18 cellular contexts compared by ENCODE assay signal in the genomic region with DNA sequence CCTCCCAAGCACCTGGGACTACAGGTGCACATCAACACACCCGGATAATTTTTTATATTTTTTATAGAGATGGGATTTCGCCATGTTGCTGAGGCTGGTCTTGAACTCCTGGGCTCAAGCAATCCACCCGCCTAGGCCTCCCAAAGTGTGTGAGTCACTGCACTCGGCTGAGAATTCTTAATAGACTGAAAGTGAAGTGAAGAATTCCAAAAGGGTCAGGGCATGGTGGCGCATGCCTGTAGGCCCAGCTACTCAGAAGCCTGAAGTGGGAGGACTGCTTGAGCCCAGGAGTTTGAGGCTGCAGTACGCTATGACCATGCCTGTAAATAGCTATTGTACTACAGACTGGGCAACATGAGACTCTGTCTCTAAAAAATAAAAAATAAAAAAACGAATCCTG. TPM values are rescaled to one million over a fixed set of nuclear protein-coding genes. Genes with fewer than 3 reads are reported as not detected.
A peak's percentile ranks its signal among the peaks of the same experiment; 100 is the strongest.
DNase-seq lines count a peak whose midpoint lies in the region; ATAC-seq and TF ChIP-seq lines count a peak whose summit lies in the region.
"Had no signal": no experiment of that assay in that cellular context is flagged by ENCODE, and none has a peak within 500 bp of the region (broad histone marks: within the 10 kb centered on the region; RNA-seq: fewer than 3 reads in every experiment).

No MANE protein-coding gene starts in this region.

- H3K4me2 ChIP-seq in trophoblast cell (ENCODE audit: low read length), result no peak overlapping the region

- no CpG with 5 or more reads among the region's 7 CpGs for WGBS in trophoblast cell (ENCODE audit: extremely low coverage, insufficient coverage, insufficient read length)

- no peak overlapping the region for H2BK120ac ChIP-seq in trophoblast cell (ENCODE audit: insufficient read depth, low read length, poor library complexity)

- H3K9me3 ChIP-seq in trophoblast cell (ENCODE audit: insufficient read depth, low read depth, low read length) (peaks cover 2% of the 10 kb centered on the region), upper lobe of right lung (no peaks in the 10 kb centered on the region), gastrocnemius medialis (no peaks in the 10 kb centered on the region)
- H3K9me3 ChIP-seq: SJSA1 had no signal

- H3K4me3 ChIP-seq in trophoblast cell (ENCODE audit: low read depth, low read length) (no peak overlapping the region), upper lobe of right lung (no peak overlapping the region), gastrocnemius medialis (no peak overlapping the region)
- H3K4me3 ChIP-seq: SJSA1 had no signal

- peak; percentile 18 for ATAC-seq in foreskin keratinocyte
- ATAC-seq in upper lobe of right lung, result peak; percentile 43
- ATAC-seq in gastrocnemius medialis, result no peak
- ATAC-seq: Right ventricle myocardium inferior had no signal

- intact Hi-C loops in upper lobe of right lung (cut with DNase I), result no loop called here
- intact Hi-C loops in gastrocnemius medialis (cut with DNase I; ENCODE audit: low total_unique reads), result no loop called here

- no peak overlapping the region for H3K14ac ChIP-seq in trophoblast cell (ENCODE audit: low read length)

- H4K8ac ChIP-seq in trophoblast cell (ENCODE audit: low read depth, low read length), result no peak overlapping the region

- no peak overlapping the region for H3K18ac ChIP-seq in trophoblast cell (ENCODE audit: low read length)

- H3K27ac ChIP-seq in foreskin keratinocyte (no peak overlapping the region), trophoblast cell (ENCODE audit: low read depth, low read length) (no peak overlapping the region), upper lobe of right lung (no peak overlapping the region), gastrocnemius medialis (no peak overlapping the region)
- H3K27ac ChIP-seq: SJSA1 had no signal

- TF ChIP-seq CTCF in foreskin keratinocyte (conservative IDR thresholded peaks at IDR 0.05) (no peak), upper lobe of right lung (IDR thresholded peaks at IDR 0.05) (no peak), gastrocnemius medialis (IDR thresholded peaks at IDR 0.05 in 4 of 5, conservative IDR thresholded peaks at IDR 0.05 in 1 of 5) (no peak)

- peaks cover 10 to 17% of the 10 kb centered on the region in 2 experiments for H3K36me3 ChIP-seq in trophoblast cell (ENCODE audit: control insufficient read depth in 1 of 2, insufficient read depth in 2 of 2, low read length in 2 of 2)
- peaks cover 43% of the 10 kb centered on the region for H3K36me3 ChIP-seq in upper lobe of right lung
- H3K36me3 ChIP-seq in gastrocnemius medialis, result peaks cover 0 to 15% of the 10 kb centered on the region in 2 donors

- no peak for TF ChIP-seq POLR2A in gastrocnemius medialis (IDR thresholded peaks at IDR 0.05)

- no peak overlapping the region for H2BK12ac ChIP-seq in trophoblast cell (ENCODE audit: low read length)

- H3K4me1 ChIP-seq in foreskin keratinocyte, result no peaks in the 10 kb centered on the region
- peaks cover 0 to 2% of the 10 kb centered on the region in 2 experiments for H3K4me1 ChIP-seq in trophoblast cell (ENCODE audit: control insufficient read depth in 1 of 2, insufficient read depth in 2 of 2, low read length in 2 of 2)
- H3K4me1 ChIP-seq in upper lobe of right lung, result peaks cover 29% of the 10 kb centered on the region
- H3K4me1 ChIP-seq in gastrocnemius medialis, result peaks cover 10 to 21% of the 10 kb centered on the region in 2 donors

- H3K23ac ChIP-seq in trophoblast cell (ENCODE audit: low read length), result no peak overlapping the region

- H2BK5ac ChIP-seq in trophoblast cell (ENCODE audit: low read depth, low read length, poor library complexity), result no peak overlapping the region

- no peaks in the 10 kb centered on the region for H3K79me1 ChIP-seq in trophoblast cell (ENCODE audit: low read length)

- H3K9ac ChIP-seq in trophoblast cell (ENCODE audit: low read length), result no peak overlapping the region

- no peak overlapping the region for H2AK5ac ChIP-seq in trophoblast cell (ENCODE audit: low read length)

- H3K27me3 ChIP-seq in foreskin keratinocyte, result no peaks in the 10 kb centered on the region
- no peaks in the 10 kb centered on the region for H3K27me3 ChIP-seq in trophoblast cell (ENCODE audit: insufficient read depth, low read length)
- no peaks in the 10 kb centered on the region for H3K27me3 ChIP-seq in upper lobe of right lung
- no peaks in the 10 kb centered on the region for H3K27me3 ChIP-seq in gastrocnemius medialis
- H3K27me3 ChIP-seq: SJSA1 had no signal

- DNase-seq in M059J (ENCODE audit: low read depth) (peak; percentile 65), foreskin keratinocyte (peak in 1 of 2 donors; percentile 34), trophoblast cell (peak; percentile 86 to 91), upper lobe of right lung (no peak), DMS79 (lab: John Stamatoyannopoulos, UW) (no peak), gastrocnemius medialis (no peak)
- no peak for DNase-seq in activated CD4-positive, alpha-beta T cell treated with anti-CD3 and anti-CD28 coated beads, Interleukin-2, amount 50 U/mL, for 1 hour
- DNase-seq: CD4-positive, CD25-positive, alpha-beta regulatory T cell; DMS79 treated with DMSO at 0.1 percent for 48 hours; GDM1; Karpas-422; NCI-H1694; NCI-H2081 treated with DMSO at 0.1 percent for 48 hours; NCI-H2171 treated with DMSO at 0.1 percent for 48 hours; NCI-H446; NCI-H526 had no signal

- no peak overlapping the region for H2AFZ ChIP-seq in trophoblast cell (ENCODE audit: insufficient read depth, low read length, poor library complexity)

- no peak overlapping the region for H3K4ac ChIP-seq in trophoblast cell (ENCODE audit: low read depth, low read length)

- H3K79me2 ChIP-seq in trophoblast cell (ENCODE audit: control insufficient read depth, insufficient read depth, low read length, poor library complexity), result no peaks in the 10 kb centered on the region

- no peak overlapping the region for H4K91ac ChIP-seq in trophoblast cell (ENCODE audit: low read depth, low read length)

- in situ Hi-C loops in gastrocnemius medialis (cut with MboI; ENCODE audit: low sequenced_read_pairs in 4 of 4), result no loop called here

- no peak overlapping the region for H4K12ac ChIP-seq in trophoblast cell (ENCODE audit: low read depth, low read length)

RNA-seq across cellular contexts. Expression of a gene that starts 43.7 kb away (rescaled TPM):
- 12.7 and 13.8 TPM in 2 replicates for total RNA-seq in M059J (2014; rRNA removed; shearing (Covaris generic))
- total RNA-seq in foreskin keratinocyte, result 15.6 and 18.1 TPM in 2 replicates
- polyA plus RNA-seq in foreskin keratinocyte, result 10.7 and 11.2 TPM in 2 replicates
- polyA plus RNA-seq in trophoblast cell (2013), result 5.9 and 6.2 TPM in 2 replicates
- total RNA-seq in upper lobe of right lung, result 16.5 TPM
- 1 to 10 TPM; 7.3 to 9.4 (median 8.0) TPM for total RNA-seq in gastrocnemius medialis

RNA-seq across cellular contexts. Expression of a gene that starts 52.4 kb away (rescaled TPM):
- total RNA-seq in M059J (2014; rRNA removed; shearing (Covaris generic)), result 25.5 and 33.7 TPM in 2 replicates
- total RNA-seq in foreskin keratinocyte, result 28.7 and 33.1 TPM in 2 replicates
- polyA plus RNA-seq in foreskin keratinocyte, result 9.4 and 9.5 TPM in 2 replicates
- polyA plus RNA-seq in trophoblast cell (2013), result 13.6 and 15.0 TPM in 2 replicates
- total RNA-seq in upper lobe of right lung, result 52.1 TPM
- total RNA-seq in gastrocnemius medialis, result 10 to 100 TPM; 23.4 to 32.1 (median 23.6) TPM

RNA-seq across cellular contexts. Expression of a gene that starts 55.4 kb away (rescaled TPM):
- total RNA-seq in M059J (2014; rRNA removed; shearing (Covaris generic)), result 156 and 291 TPM in 2 replicates
- 76.2 and 76.5 TPM in 2 replicates for total RNA-seq in foreskin keratinocyte
- 23.2 and 29.2 TPM in 2 replicates for polyA plus RNA-seq in foreskin keratinocyte
- polyA plus RNA-seq in trophoblast cell (2013), result 20.1 TPM in 2 replicates
- 54.0 TPM for total RNA-seq in upper lobe of right lung
- 10 to 100 TPM; 19.0 to 29.3 (median 20.5) TPM for total RNA-seq in gastrocnemius medialis

Comparison
In these comparisons a context has a peak if more than half of its experiments do, and no peak if none do; other contexts are left out.
1. DNase-seq: peak in M059J (single experiment) and trophoblast cell (2 of 2); none in upper lobe of right lung (single experiment), activated CD4-positive, alpha-beta T cell treated with anti-CD3 and anti-CD28 coated beads, Interleukin-2, amount 50 U/mL, for 1 hour (single experiment), DMS79 (single experiment) and gastrocnemius medialis (0 of 2).
2. ATAC-seq: peak in foreskin keratinocyte (single experiment) and upper lobe of right lung (single experiment); none in gastrocnemius medialis (0 of 2).